Comparison of ENCODE assay signal across 9 cellular contexts in genomic region chr10:87867453-87867852, GRCh38. TPM values are rescaled to one million over a fixed set of nuclear protein-coding genes. Genes with fewer than 3 reads are reported as not detected.
DNase-seq lines count a peak whose midpoint lies in the region; ATAC-seq lines count a peak whose summit lies in the region.
"Had no signal": no experiment of that assay in that cellular context is flagged by ENCODE, and none has a peak within 500 bp of the region (broad histone marks: within the 10 kb centered on the region; RNA-seq: fewer than 3 reads in every experiment).

No MANE protein-coding gene starts in this region.

- H3K4me1 ChIP-seq in iPS-20b (ENCODE audit: insufficient read depth, low read length) (peaks cover 12% of the 10 kb centered on the region; the same call in 1 of the 2 replicates), stomach smooth muscle (ENCODE audit: control insufficient read depth, insufficient read depth, low read length) (no peaks in the 10 kb centered on the region)

- peaks cover 42% of the 10 kb centered on the region for H3K4me1 Mint-ChIP-seq in T-helper 1 cell treated with Interleukin-12 subunit alpha and Interleukin-12 subunit beta and Interleukin-4 antibody, amounts not matched to agents 30 μg/mL and 1 μg/mL, for 36 hours (ENCODE audit: low read depth)
- peaks cover 38% of the 10 kb centered on the region for H3K4me1 Mint-ChIP-seq in activated T-helper 2 cell treated with anti-CD3 and anti-CD28 coated beads, Interferon-gamma antibody, Interleukin-2, Interleukin-4, amounts not matched to agents 10 μg/mL and 5 μg/mL and 100 μg/mL, durations not matched to agents 14 hours and 24 hours and 36 hours (ENCODE audit: low read depth)

- H3K27me3 ChIP-seq in iPS-20b (ENCODE audit: insufficient read depth, low read length) = no peaks in the 10 kb centered on the region
- no peaks in the 10 kb centered on the region for H3K27me3 ChIP-seq in stomach smooth muscle (ENCODE audit: control insufficient read depth in 1 of 2, insufficient read depth in 2 of 2, low read length in 2 of 2)

- peak overlapping the region; percentile 86; the same call in 1 of the 2 replicates for H3K9ac ChIP-seq in iPS-20b (ENCODE audit: low read depth, low read length)
- H3K9ac ChIP-seq in stomach smooth muscle (ENCODE audit: low read length in 2 of 2) = peak overlapping the region in 1 of 2 donors; percentile 62

- DNase-seq in T-helper 1 cell (no peak), NAMALWA (ENCODE audit: low spot score) (no peak)
- DNase-seq in activated T-helper 2 cell treated with anti-CD3 and anti-CD28 coated beads, Interferon-gamma antibody, Interleukin-2, Interleukin-4, amounts not matched to agents 10 μg/mL and 5 μg/mL and 100 μg/mL, durations not matched to agents 14 hours and 24 hours and 36 hours (ENCODE audit: low spot score) = no peak
- DNase-seq: 8988T had no signal

- ATAC-seq in esophagus mucosa (no peak), GM21529 (IDR thresholded peaks at IDR 0.05; ENCODE audit: unreplicated experiment) (no peak)

- H3K36me3 ChIP-seq in iPS-20b (ENCODE audit: insufficient read depth, low read depth, low read length) (no peaks in the 10 kb centered on the region), stomach smooth muscle (ENCODE audit: control insufficient read depth in 2 of 2, insufficient read depth in 2 of 2, low read length in 2 of 2) (no peaks in the 10 kb centered on the region)

- H3K36me3 Mint-ChIP-seq in T-helper 1 cell treated with Interleukin-12 subunit alpha and Interleukin-12 subunit beta and Interleukin-4 antibody, amounts not matched to agents 30 μg/mL and 1 μg/mL, for 36 hours (ENCODE audit: low read depth) = peaks cover 34% of the 10 kb centered on the region
- H3K36me3 Mint-ChIP-seq in activated T-helper 2 cell treated with anti-CD3 and anti-CD28 coated beads, Interferon-gamma antibody, Interleukin-2, Interleukin-4, amounts not matched to agents 10 μg/mL and 5 μg/mL and 100 μg/mL, durations not matched to agents 14 hours and 24 hours and 36 hours (ENCODE audit: low read depth) = peaks cover 55% of the 10 kb centered on the region

- H3K27ac ChIP-seq in iPS-20b (ENCODE audit: low read length) (no peak overlapping the region), stomach smooth muscle (ENCODE audit: low read length) (no peak overlapping the region)

- intact Hi-C loops in activated T-helper 2 cell treated with anti-CD3 and anti-CD28 coated beads, Interferon-gamma antibody, Interleukin-2, Interleukin-4, amounts not matched to agents 10 μg/mL and 5 μg/mL and 100 μg/mL, durations not matched to agents 14 hours and 24 hours and 36 hours (cut with micrococcal nuclease) = no loop called here

- H3K9me3 ChIP-seq in iPS-20b (ENCODE audit: insufficient read depth, low read depth, low read length) = no peaks in the 10 kb centered on the region
- H3K9me3 ChIP-seq in stomach smooth muscle (ENCODE audit: control insufficient read depth in 2 of 2, low read length in 2 of 2) = no peaks in the 10 kb centered on the region

- no peaks in the 10 kb centered on the region for H3K27me3 Mint-ChIP-seq in T-helper 1 cell treated with Interleukin-12 subunit alpha and Interleukin-12 subunit beta and Interleukin-4 antibody, amounts not matched to agents 30 μg/mL and 1 μg/mL, for 36 hours (ENCODE audit: low read depth)
- no peaks in the 10 kb centered on the region for H3K27me3 Mint-ChIP-seq in activated T-helper 2 cell treated with anti-CD3 and anti-CD28 coated beads, Interferon-gamma antibody, Interleukin-2, Interleukin-4, amounts not matched to agents 10 μg/mL and 5 μg/mL and 100 μg/mL, durations not matched to agents 14 hours and 24 hours and 36 hours (ENCODE audit: low read depth)

- no peaks in the 10 kb centered on the region for H3K9me3 Mint-ChIP-seq in T-helper 1 cell treated with Interleukin-12 subunit alpha and Interleukin-12 subunit beta and Interleukin-4 antibody, amounts not matched to agents 30 μg/mL and 1 μg/mL, for 36 hours
- no peaks in the 10 kb centered on the region for H3K9me3 Mint-ChIP-seq in activated T-helper 2 cell treated with anti-CD3 and anti-CD28 coated beads, Interferon-gamma antibody, Interleukin-2, Interleukin-4, amounts not matched to agents 10 μg/mL and 5 μg/mL and 100 μg/mL, durations not matched to agents 14 hours and 24 hours and 36 hours

- H3K27ac Mint-ChIP-seq in T-helper 1 cell treated with Interleukin-12 subunit alpha and Interleukin-12 subunit beta and Interleukin-4 antibody, amounts not matched to agents 30 μg/mL and 1 μg/mL, for 36 hours = no peak overlapping the region
- no peak overlapping the region for H3K27ac Mint-ChIP-seq in activated T-helper 2 cell treated with anti-CD3 and anti-CD28 coated beads, Interferon-gamma antibody, Interleukin-2, Interleukin-4, amounts not matched to agents 10 μg/mL and 5 μg/mL and 100 μg/mL, durations not matched to agents 14 hours and 24 hours and 36 hours

- H3K4me3 Mint-ChIP-seq in T-helper 1 cell treated with Interleukin-12 subunit alpha and Interleukin-12 subunit beta and Interleukin-4 antibody, amounts not matched to agents 30 μg/mL and 1 μg/mL, for 36 hours = peak overlapping the region; percentile 70
- H3K4me3 Mint-ChIP-seq in activated T-helper 2 cell treated with anti-CD3 and anti-CD28 coated beads, Interferon-gamma antibody, Interleukin-2, Interleukin-4, amounts not matched to agents 10 μg/mL and 5 μg/mL and 100 μg/mL, durations not matched to agents 14 hours and 24 hours and 36 hours (ENCODE audit: low read depth) = peak overlapping the region; percentile 64

- peak overlapping the region; percentile 97 for H3K4me3 ChIP-seq in iPS-20b (ENCODE audit: low read length)
- H3K4me3 ChIP-seq in stomach smooth muscle (ENCODE audit: low read length in 2 of 2) = peak overlapping the region; percentile 36 to 97

RNA-seq across cellular contexts. Expression of gene PTEN, which starts 4.0 kb away (rescaled TPM):
- 48.5 and 53.5 TPM in 2 replicates for total RNA-seq in activated T-helper 2 cell treated with anti-CD3 and anti-CD28 coated beads, Interferon-gamma antibody, Interleukin-2, Interleukin-4, amounts not matched to agents 10 μg/mL and 5 μg/mL and 100 μg/mL, durations not matched to agents 14 hours and 24 hours and 36 hours
- 77.0 TPM for total RNA-seq in esophagus mucosa

RNA-seq across cellular contexts. Expression of gene KLLN, which starts 4.1 kb away (rescaled TPM):
- total RNA-seq in activated T-helper 2 cell treated with anti-CD3 and anti-CD28 coated beads, Interferon-gamma antibody, Interleukin-2, Interleukin-4, amounts not matched to agents 10 μg/mL and 5 μg/mL and 100 μg/mL, durations not matched to agents 14 hours and 24 hours and 36 hours = 0.55 and 0.64 TPM in 2 replicates
- total RNA-seq in esophagus mucosa = 0.60 TPM

RNA-seq across cellular contexts. Expression of gene ATAD1, which starts 49.4 kb away (rescaled TPM):
- 43.4 and 50.2 TPM in 2 replicates for total RNA-seq in activated T-helper 2 cell treated with anti-CD3 and anti-CD28 coated beads, Interferon-gamma antibody, Interleukin-2, Interleukin-4, amounts not matched to agents 10 μg/mL and 5 μg/mL and 100 μg/mL, durations not matched to agents 14 hours and 24 hours and 36 hours
- 26.3 TPM for total RNA-seq in esophagus mucosa
